In genomic region chr15:43792761-43793493, GRCh38 we compare ENCODE assay signal across 1 cellular context.
TF ChIP-seq lines count a peak whose summit lies in the region.

No MANE protein-coding gene starts in this region.

TF ChIP-seq in H1, 55 proteins besides CTCF, POLR2A, EP300 and RAD21:
- TF ChIP-seq TAF1 (IDR thresholded peaks at IDR 0.05; ENCODE audit: low read depth, low read length): no peak
- TF ChIP-seq, protein P1, sequence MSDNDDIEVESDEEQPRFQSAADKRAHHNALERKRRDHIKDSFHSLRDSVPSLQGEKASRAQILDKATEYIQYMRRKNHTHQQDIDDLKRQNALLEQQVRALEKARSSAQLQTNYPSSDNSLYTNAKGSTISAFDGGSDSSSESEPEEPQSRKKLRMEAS (IDR thresholded peaks at IDR 0.05): no peak
- TF ChIP-seq CBX5 (IDR thresholded peaks at IDR 0.05; ENCODE audit: low read depth, low read length): no peak
- no peak for TF ChIP-seq TEAD4 (IDR thresholded peaks at IDR 0.05; ENCODE audit: low read depth, low read length)
- no peak for TF ChIP-seq JUND (IDR thresholded peaks at IDR 0.05; ENCODE audit: low read length)
- no peak for TF ChIP-seq BCL11A (IDR thresholded peaks at IDR 0.05; ENCODE audit: low read depth in 2 of 2, low read length in 2 of 2)
- 0 out of 2 replicates have a peak, but pooled peaks have one; percentile 16 for TF ChIP-seq KDM5A (IDR thresholded peaks at IDR 0.05; ENCODE audit: low read length)
- TF ChIP-seq, protein P2, sequence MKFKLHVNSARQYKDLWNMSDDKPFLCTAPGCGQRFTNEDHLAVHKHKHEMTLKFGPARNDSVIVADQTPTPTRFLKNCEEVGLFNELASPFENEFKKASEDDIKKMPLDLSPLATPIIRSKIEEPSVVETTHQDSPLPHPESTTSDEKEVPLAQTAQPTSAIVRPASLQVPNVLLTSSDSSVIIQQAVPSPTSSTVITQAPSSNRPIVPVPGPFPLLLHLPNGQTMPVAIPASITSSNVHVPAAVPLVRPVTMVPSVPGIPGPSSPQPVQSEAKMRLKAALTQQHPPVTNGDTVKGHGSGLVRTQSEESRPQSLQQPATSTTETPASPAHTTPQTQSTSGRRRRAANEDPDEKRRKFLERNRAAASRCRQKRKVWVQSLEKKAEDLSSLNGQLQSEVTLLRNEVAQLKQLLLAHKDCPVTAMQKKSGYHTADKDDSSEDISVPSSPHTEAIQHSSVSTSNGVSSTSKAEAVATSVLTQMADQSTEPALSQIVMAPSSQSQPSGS (IDR thresholded peaks at IDR 0.05; ENCODE audit: low read length): 0 out of 2 replicates have a peak, but pooled peaks have one; percentile 1
- TF ChIP-seq, protein P3, sequence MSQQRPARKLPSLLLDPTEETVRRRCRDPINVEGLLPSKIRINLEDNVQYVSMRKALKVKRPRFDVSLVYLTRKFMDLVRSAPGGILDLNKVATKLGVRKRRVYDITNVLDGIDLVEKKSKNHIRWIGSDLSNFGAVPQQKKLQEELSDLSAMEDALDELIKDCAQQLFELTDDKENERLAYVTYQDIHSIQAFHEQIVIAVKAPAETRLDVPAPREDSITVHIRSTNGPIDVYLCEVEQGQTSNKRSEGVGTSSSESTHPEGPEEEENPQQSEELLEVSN (IDR thresholded peaks at IDR 0.05): no peak
- no peak for TF ChIP-seq CREB1 (IDR thresholded peaks at IDR 0.05)
- no peak for TF ChIP-seq RXRA (IDR thresholded peaks at IDR 0.05; ENCODE audit: insufficient read depth, low read depth, low read length)
- TF ChIP-seq JUN (IDR thresholded peaks at IDR 0.05; ENCODE audit: low read depth, low read length): no peak
- TF ChIP-seq EGR1 (IDR thresholded peaks at IDR 0.05; ENCODE audit: borderline replicate concordance, low read depth, low read length): no peak
- no peak for TF ChIP-seq CTBP2 (IDR thresholded peaks at IDR 0.05; ENCODE audit: borderline replicate concordance, insufficient read depth, insufficient read length, low read length)
